6 cellular contexts compared by ENCODE assay signal in the genomic region with DNA sequence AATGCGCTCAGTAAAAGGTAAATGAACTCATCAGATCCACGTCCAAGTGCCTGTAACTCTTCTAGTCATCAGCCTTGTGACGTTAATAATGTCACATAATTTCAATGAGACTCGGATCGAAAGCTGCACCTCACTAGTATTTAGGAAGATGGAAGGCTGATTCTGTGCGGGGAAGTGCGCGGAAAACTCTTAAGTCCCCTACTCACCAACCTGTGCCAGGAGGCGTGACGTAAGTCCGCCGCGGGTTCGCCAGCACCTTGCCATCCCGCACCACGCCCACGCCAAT. TPM values are rescaled to one million over a fixed set of nuclear protein-coding genes. Genes with fewer than 3 reads are reported as not detected.
A peak's percentile ranks its signal among the peaks of the same experiment; 100 is the strongest.
DNase-seq lines count a peak whose midpoint lies in the region; ATAC-seq and TF ChIP-seq lines count a peak whose summit lies in the region.

No MANE protein-coding gene starts in this region.

- H3K27ac Mint-ChIP-seq in stimulated activated effector memory CD8-positive, alpha-beta T cell treated with anti-CD3 and anti-CD28 coated beads, Interleukin-12 subunit alpha, Interleukin-12 subunit beta, amount 100 ng/mL, for 72 hours = no peak overlapping the region

- H3K27ac ChIP-seq in esophagus (ENCODE audit: low read depth in 2 of 2, low read length in 1 of 2) = peak overlapping the region; percentile 96 to 99

- DNase-seq in GM12864 (ENCODE audit: low read depth) (peak; percentile 58), NCI-H82 treated with DMSO at 0.1 percent for 48 hours (lab: John Stamatoyannopoulos, UW; ENCODE audit: unreplicated experiment) (peak; percentile 51), DMS114 treated with DMSO at 0.1 percent for 48 hours (lab: John Stamatoyannopoulos, UW; ENCODE audit: unreplicated experiment) (no peak)
- no peak for DNase-seq in stimulated activated effector memory CD8-positive, alpha-beta T cell treated with anti-CD3 and anti-CD28 coated beads, Interleukin-12 subunit alpha, Interleukin-12 subunit beta, amount 100 ng/mL, for 72 hours (ENCODE audit: low spot score in 2 of 2)

- no peak overlapping the region for H3K4me3 Mint-ChIP-seq in stimulated activated effector memory CD8-positive, alpha-beta T cell treated with anti-CD3 and anti-CD28 coated beads, Interleukin-12 subunit alpha, Interleukin-12 subunit beta, amount 100 ng/mL, for 72 hours

- H3K9me3 Mint-ChIP-seq in stimulated activated effector memory CD8-positive, alpha-beta T cell treated with anti-CD3 and anti-CD28 coated beads, Interleukin-12 subunit alpha, Interleukin-12 subunit beta, amount 100 ng/mL, for 72 hours = no peaks in the 10 kb centered on the region

- peaks cover 0 to 5% of the 10 kb centered on the region in 2 donors for H3K4me1 ChIP-seq in esophagus (ENCODE audit: control insufficient read depth in 2 of 2, insufficient read depth in 2 of 2, low read length in 1 of 2)

- peaks cover 25% of the 10 kb centered on the region in 2 donors for H3K36me3 ChIP-seq in esophagus (ENCODE audit: control insufficient read depth in 2 of 2, insufficient read depth in 2 of 2, low read length in 1 of 2)

- ATAC-seq in HG02798 (IDR thresholded peaks at IDR 0.05; ENCODE audit: poor library complexity, unreplicated experiment) = peak; percentile 48
- peak; percentile 67 for ATAC-seq in stimulated activated effector memory CD8-positive, alpha-beta T cell treated with anti-CD3 and anti-CD28 coated beads, Interleukin-12 subunit alpha, Interleukin-12 subunit beta, amount 100 ng/mL, for 72 hours

- no peak for TF ChIP-seq CTCF in GM12864 (IDR thresholded peaks at IDR 0.05; ENCODE audit: low read depth, low read length, missing control alignments)

- WGBS in esophagus, 2 donors = 0% methylated on average over 17 of the region's 17 CpGs

- H3K4me3 ChIP-seq in GM12864 (ENCODE audit: low read depth, low read length) (peak overlapping the region; percentile 78), esophagus (ENCODE audit: low read depth in 1 of 2, low read length in 2 of 2) (peak overlapping the region; percentile 93 to 95)

- H3K4me1 Mint-ChIP-seq in stimulated activated effector memory CD8-positive, alpha-beta T cell treated with anti-CD3 and anti-CD28 coated beads, Interleukin-12 subunit alpha, Interleukin-12 subunit beta, amount 100 ng/mL, for 72 hours = peaks cover 6% of the 10 kb centered on the region

- no peaks in the 10 kb centered on the region for H3K9me3 ChIP-seq in esophagus (ENCODE audit: control insufficient read depth in 2 of 2, insufficient read depth in 1 of 2, low read depth in 1 of 2, low read length in 1 of 2)

- no peaks in the 10 kb centered on the region for H3K27me3 ChIP-seq in esophagus (ENCODE audit: control insufficient read depth in 1 of 2, insufficient read depth in 2 of 2, low read length in 2 of 2)

- no peaks in the 10 kb centered on the region for H3K36me3 Mint-ChIP-seq in stimulated activated effector memory CD8-positive, alpha-beta T cell treated with anti-CD3 and anti-CD28 coated beads, Interleukin-12 subunit alpha, Interleukin-12 subunit beta, amount 100 ng/mL, for 72 hours

RNA-seq across cellular contexts. Expression of a gene that starts 0.3 kb away (rescaled TPM):
- polyA plus RNA-seq in esophagus = 10 to 100 TPM; 22.8 to 34.7 TPM

RNA-seq across cellular contexts. Expression of a gene that starts 0.7 kb away (rescaled TPM):
- polyA plus RNA-seq in esophagus = 100 to 1,000 TPM in 1 of 2 donors, 10 to 100 TPM in 1; 70.6 to 115 TPM

RNA-seq across cellular contexts. Expression of a gene that starts 6.9 kb away (rescaled TPM):
- polyA plus RNA-seq in esophagus = 10 to 100 TPM; 21.5 to 24.4 TPM

RNA-seq across cellular contexts. Expression of a gene that starts 14.9 kb away (rescaled TPM):
- polyA plus RNA-seq in esophagus = 100 to 1,000 TPM in 1 of 2 donors, 10 to 100 TPM in 1; 40.6 to 121 TPM

RNA-seq across cellular contexts. Expression of a gene that starts 18.3 kb away (rescaled TPM):
- polyA plus RNA-seq in esophagus = under 1 TPM; 0.06 to 0.07 TPM

Comparison
In these comparisons a context has a peak if more than half of its experiments do, and no peak if none do; other contexts are left out.
1. DNase-seq: peak in GM12864 (single experiment) and NCI-H82 treated with DMSO at 0.1 percent for 48 hours (single experiment); none in stimulated activated effector memory CD8-positive, alpha-beta T cell treated with anti-CD3 and anti-CD28 coated beads, Interleukin-12 subunit alpha, Interleukin-12 subunit beta, amount 100 ng/mL, for 72 hours (0 of 2) and DMS114 treated with DMSO at 0.1 percent for 48 hours (single experiment).